In genomic region chr10:69473304-69473985, GRCh38 we compare ENCODE assay signal across 15 cellular contexts. TPM values are rescaled to one million over a fixed set of nuclear protein-coding genes. Genes with fewer than 3 reads are reported as not detected.
DNase-seq lines count a peak whose midpoint lies in the region; TF ChIP-seq lines count a peak whose summit lies in the region.
"Had no signal": no experiment of that assay in that cellular context is flagged by ENCODE, and none has a peak within 500 bp of the region (broad histone marks: within the 10 kb centered on the region; RNA-seq: fewer than 3 reads in every experiment).

No MANE protein-coding gene starts in this region.

- H3K4me2 ChIP-seq in H9 (ENCODE audit: insufficient read depth, insufficient read length, low read length) = no peak overlapping the region

- H4K91ac ChIP-seq in H9 (ENCODE audit: insufficient read length, low read depth, low read length) = no peak overlapping the region

- H3K23me2 ChIP-seq in H9 (ENCODE audit: insufficient read length, low read depth, low read length, poor library complexity, severe bottlenecking) = no peaks in the 10 kb centered on the region

- DNase-seq in dorsolateral prefrontal cortex = no peak
- DNase-seq in substantia nigra (lab: John Stamatoyannopoulos, UW) = peak in 1 of 49 donors; percentile 61
- DNase-seq in stimulated activated CD4-positive, alpha-beta T cell treated with anti-CD3 and anti-CD28 coated beads, Interleukin-4, amount 100 ng/mL, for 4 hours = no peak
- DNase-seq in H9 = no peak
- no peak for DNase-seq in GOT3 (lab: John Stamatoyannopoulos, UW)
- DNase-seq: activated naive CD4-positive, alpha-beta T cell; foreskin keratinocyte; KG1; naive thymus-derived CD8-positive, alpha-beta T cell; NCI-H1105 treated with DMSO at 0.1 percent for 48 hours; NCI-H2171; NCI-H748 treated with DMSO at 0.1 percent for 48 hours; SW 1271 had no signal

- no peaks in the 10 kb centered on the region for H3K9me3 Mint-ChIP-seq in IgD-negative memory B cell
- no peaks in the 10 kb centered on the region for H3K9me3 Mint-ChIP-seq in H9
- H3K9me3 Mint-ChIP-seq: naive thymus-derived CD8-positive, alpha-beta T cell had no signal

- H3K4me1 Mint-ChIP-seq in IgD-negative memory B cell = peaks cover 0 to 6% (median 0%) of the 10 kb centered on the region in 3 donors
- peaks cover 13 to 19% of the 10 kb centered on the region in 2 experiments for H3K4me1 Mint-ChIP-seq in H9
- H3K4me1 Mint-ChIP-seq: naive thymus-derived CD8-positive, alpha-beta T cell had no signal

- peaks cover 0 to 67% of the 10 kb centered on the region in 2 donors for H3K4me1 ChIP-seq in muscle layer of duodenum (ENCODE audit: control insufficient read depth in 1 of 2, insufficient read depth in 2 of 2, low read length in 2 of 2)
- peaks cover 2% of the 10 kb centered on the region; the same call in 1 of the 2 replicates for H3K4me1 ChIP-seq in H9 (ENCODE audit: insufficient read depth, low read length)
- H3K4me1 ChIP-seq: foreskin keratinocyte had no signal

- intact Hi-C loops in dorsolateral prefrontal cortex (cut with DNase I) = no loop called here

- H3K56ac ChIP-seq in H9 (ENCODE audit: insufficient read length, low read depth, low read length) = no peak overlapping the region

- no peak overlapping the region for H3K4ac ChIP-seq in H9 (ENCODE audit: low read depth, low read length)

- no peak overlapping the region for H3K14ac ChIP-seq in H9 (ENCODE audit: insufficient read depth, low read length)

- H3K23ac ChIP-seq in H9 (ENCODE audit: insufficient read length, low read depth, low read length) = no peak overlapping the region

- H3K9me3 ChIP-seq in muscle layer of duodenum (ENCODE audit: control insufficient read depth in 1 of 2, low read length in 2 of 2) (no peaks in the 10 kb centered on the region), H9 (ENCODE audit: control insufficient read depth, low read depth, low read length) (no peaks in the 10 kb centered on the region)

- H3K4me3 ChIP-seq in dorsolateral prefrontal cortex (no peak overlapping the region), muscle layer of duodenum (ENCODE audit: low read depth in 1 of 2, low read length in 2 of 2) (no peak overlapping the region)

- no peaks in the 10 kb centered on the region for H3K79me2 ChIP-seq in H9 (ENCODE audit: insufficient read depth, low read length)

- no peaks in the 10 kb centered on the region for H4K20me1 ChIP-seq in H9 (ENCODE audit: control insufficient read depth, insufficient read depth, insufficient read length)

- H3K36me3 Mint-ChIP-seq in IgD-negative memory B cell (no peaks in the 10 kb centered on the region), H9 (ENCODE audit: insufficient read depth in 1 of 3, low read depth in 3 of 3) (peaks cover 0 to 1% (median 0%) of the 10 kb centered on the region in 3 experiments; a peak in 1 of 7 replicates)
- H3K36me3 Mint-ChIP-seq: naive thymus-derived CD8-positive, alpha-beta T cell had no signal

- H3K27ac ChIP-seq in dorsolateral prefrontal cortex (peak overlapping the region in 35 of 59 donors; percentile 6 to 81 (median 57)), muscle layer of duodenum (ENCODE audit: low read length) (peak overlapping the region; percentile 48), substantia nigra (ENCODE audit: low read depth, low read length, poor library complexity, severe bottlenecking) (peak overlapping the region; percentile 24), H9 (ENCODE audit: insufficient read length, low read depth, low read length) (no peak overlapping the region)
- H3K27ac ChIP-seq: foreskin keratinocyte had no signal

- H3K18ac ChIP-seq in H9 (ENCODE audit: insufficient read length, low read depth, low read length) = no peak overlapping the region

- no peak overlapping the region for H3K9ac ChIP-seq in H9 (ENCODE audit: extremely low read depth, insufficient read length, low read length)

- no peak overlapping the region for H4K5ac ChIP-seq in H9 (ENCODE audit: insufficient read length, low read depth, low read length)

- H4K8ac ChIP-seq in H9 (replicated peaks; ENCODE audit: insufficient read length, low read depth, low read length) = no peak overlapping the region

- TF ChIP-seq CTCF in dorsolateral prefrontal cortex (IDR thresholded peaks at IDR 0.05 in 54 of 56, conservative IDR thresholded peaks at IDR 0.05 in 2 of 56; ENCODE audit: low read depth in 1 of 56, partially characterized antibody in 56 of 56) = no peak
- no peak for TF ChIP-seq CTCF in H9 (conservative IDR thresholded peaks at IDR 0.05)

- peaks cover 20% of the 10 kb centered on the region for H3K27me3 Mint-ChIP-seq in IgD-negative memory B cell
- H3K27me3 Mint-ChIP-seq in H9 (ENCODE audit: low read depth) = peaks cover 12% of the 10 kb centered on the region

- no peak overlapping the region for H2BK20ac ChIP-seq in H9 (ENCODE audit: low read depth, low read length, poor library complexity, severe bottlenecking)

- no peak overlapping the region for H2AFZ ChIP-seq in H9 (ENCODE audit: low read length)

- H3T11ph ChIP-seq in H9 (ENCODE audit: low read length) = no peak overlapping the region

- H2AK5ac ChIP-seq in H9 (ENCODE audit: insufficient read length, low read length) = no peak overlapping the region

- H3K27ac Mint-ChIP-seq in IgD-negative memory B cell (peak overlapping the region in 2 of 3 donors; percentile 49 to 77), H9 (no peak overlapping the region)

- no CpG with 5 or more reads among the region's 10 CpGs for WGBS in H9 (ENCODE audit: extremely low coverage, insufficient read length, low lambda C conversion rate)

- no peak overlapping the region for H2BK12ac ChIP-seq in H9 (ENCODE audit: insufficient read length, low read depth, low read length)

- H2BK15ac ChIP-seq in H9 (ENCODE audit: low read depth, low read length) = no peak overlapping the region

- H2BK5ac ChIP-seq in H9 (ENCODE audit: insufficient read length, low read length) = no peak overlapping the region

- H3K27me3 ChIP-seq in dorsolateral prefrontal cortex = no peaks in the 10 kb centered on the region
- no peaks in the 10 kb centered on the region for H3K27me3 ChIP-seq in muscle layer of duodenum (ENCODE audit: low read depth, low read length)
- H3K27me3 ChIP-seq in H9 (ENCODE audit: insufficient read depth, low read length) = no peaks in the 10 kb centered on the region
- H3K27me3 ChIP-seq: foreskin keratinocyte had no signal

- no peaks in the 10 kb centered on the region for H3K36me3 ChIP-seq in muscle layer of duodenum (ENCODE audit: control insufficient read depth in 1 of 2, insufficient read depth in 2 of 2, low read length in 2 of 2)

- no peak overlapping the region for H3K4me3 Mint-ChIP-seq in IgD-negative memory B cell
- no peak overlapping the region for H3K4me3 Mint-ChIP-seq in H9
- H3K4me3 Mint-ChIP-seq: naive thymus-derived CD8-positive, alpha-beta T cell had no signal

- H2BK120ac ChIP-seq in H9 (ENCODE audit: low read depth, low read length, poor library complexity, severe bottlenecking) = no peak overlapping the region

- no peaks in the 10 kb centered on the region for H3K79me1 ChIP-seq in H9 (ENCODE audit: insufficient read depth, low read depth, low read length, poor library complexity, severe bottlenecking)

RNA-seq across cellular contexts. Expression of gene TSPAN15, which starts 22.2 kb away (rescaled TPM):
- polyA plus RNA-seq in IgD-negative memory B cell = not detected
- total RNA-seq in dorsolateral prefrontal cortex = 100 to 1,000 TPM in 10 of 120 experiments, 10 to 100 TPM in 109, 1 to 10 TPM in 1; 8.7 to 188 (median 44.2) TPM
- 7.7 and 7.8 TPM in 2 replicates for total RNA-seq in H9 (2021)

RNA-seq across cellular contexts. Expression of gene TACR2, which starts 56.7 kb away (rescaled TPM):
- polyA plus RNA-seq in IgD-negative memory B cell = 0.16 TPM
- total RNA-seq in dorsolateral prefrontal cortex = 1 to 10 TPM in 27 of 120 experiments, under 1 TPM in 86, not detected in 7; 0.20 to 2.4 (median 0.75) TPM
- not detected in 2 replicates for total RNA-seq in H9 (2021)
- total RNA-seq: foreskin keratinocyte; naive thymus-derived CD8-positive, alpha-beta T cell had no signal
- polyA plus RNA-seq: naive thymus-derived CD8-positive, alpha-beta T cell had no signal

Comparison
In these comparisons a context has a peak if more than half of its experiments do, and no peak if none do; other contexts are left out.
1. H3K27ac Mint-ChIP-seq: peak in IgD-negative memory B cell (2 of 3); none in H9 (0 of 3).